ENCODE assay signal across 14 cellular contexts in genomic region chr6:139336488-139336887, GRCh38. TPM values are rescaled to one million over a fixed set of nuclear protein-coding genes. Genes with fewer than 3 reads are reported as not detected.
DNase-seq lines count a peak whose midpoint lies in the region; ATAC-seq, FAIRE-seq and TF ChIP-seq lines count a peak whose summit lies in the region.
"Had no signal": no experiment of that assay in that cellular context is flagged by ENCODE, and none has a peak within 500 bp of the region (broad histone marks: within the 10 kb centered on the region; RNA-seq: fewer than 3 reads in every experiment).

No MANE protein-coding gene starts in this region.

- no peaks in the 10 kb centered on the region for H3K9me1 ChIP-seq in K562 (ENCODE audit: control insufficient read depth, insufficient read depth, low read length)

- in situ Hi-C loops in K562 (cut with MboI), result no loop called here

- H4K20me1 ChIP-seq in K562 (replicated peaks; ENCODE audit: control insufficient read depth, insufficient read depth, low read length), result no peaks in the 10 kb centered on the region

- no peak overlapping the region for H3K4me3 Mint-ChIP-seq in activated CD8-positive, alpha-beta T cell treated with anti-CD3 and anti-CD28 coated beads, Interleukin-2, amount 10 ng/mL, durations not matched to agents 7 days and 5 days
- H3K4me3 Mint-ChIP-seq: CD8-positive, alpha-beta T cell had no signal

- BruUV-seq in K562 (replicated peaks; lab: Mats Ljungman, UMichigan), result no TSS peak

- H3K27me3 Mint-ChIP-seq in activated CD8-positive, alpha-beta T cell treated with anti-CD3 and anti-CD28 coated beads, Interleukin-2, amount 10 ng/mL, durations not matched to agents 7 days and 5 days (ENCODE audit: low read depth), result no peaks in the 10 kb centered on the region
- H3K27me3 Mint-ChIP-seq: IgD-negative memory B cell had no signal

- H3K9me3 ChIP-seq in K562 (replicated peaks; ENCODE audit: control insufficient read depth, insufficient read depth, low read depth, low read length) (no peaks in the 10 kb centered on the region), mucosa of descending colon (no peaks in the 10 kb centered on the region)
- H3K9me3 ChIP-seq: uterus had no signal

- no peaks in the 10 kb centered on the region for H3K36me3 Mint-ChIP-seq in activated CD8-positive, alpha-beta T cell treated with anti-CD3 and anti-CD28 coated beads, Interleukin-2, amount 10 ng/mL, durations not matched to agents 7 days and 5 days (ENCODE audit: low read depth)
- H3K36me3 Mint-ChIP-seq: CD8-positive, alpha-beta T cell had no signal

- H3K27ac ChIP-seq in K562 (ENCODE audit: extremely low read depth, low read depth, low read length), result no peak overlapping the region
- H3K27ac ChIP-seq: uterus had no signal

- POLR2A ChIA-PET in K562 (lab: Yijun Ruan, JAX), result interaction anchor here (0.8 kb wide), 1 partner anchor 50 kb away, joined by 4 read pairs; no protein-coding TSS in a partner anchor
- POLR2A ChIA-PET in activated CD8-positive, alpha-beta T cell treated with anti-CD3 and anti-CD28 coated beads, Interleukin-2, amount 10 ng/mL, durations not matched to agents 7 days and 5 days (lab: Charles Lee), result interaction anchor here (0.8 kb wide), 1 partner anchor 46 kb away, joined by 3 read pairs; no protein-coding TSS in a partner anchor

- H3K36me3 ChIP-seq in K562 (ENCODE audit: control insufficient read depth, insufficient read depth, low read length) (no peaks in the 10 kb centered on the region), mucosa of descending colon (ENCODE audit: low read depth) (no peaks in the 10 kb centered on the region)
- H3K36me3 ChIP-seq: uterus had no signal

- WGBS in K562 (ENCODE audit: insufficient coverage, low coverage, missing lambda C conversion rate), result 28% methylated on average over 4 of the region's 4 CpGs

- no peaks in the 10 kb centered on the region for H3K79me2 ChIP-seq in K562 (ENCODE audit: control insufficient read depth, insufficient read depth, low read length)

- H3K4me1 ChIP-seq in K562 (replicated peaks in 1 of 2; ENCODE audit: control insufficient read depth in 2 of 2, insufficient read depth in 2 of 2, low read length in 2 of 2) (no peaks in the 10 kb centered on the region), mucosa of descending colon (ENCODE audit: low read depth) (no peaks in the 10 kb centered on the region)
- H3K4me1 ChIP-seq: uterus had no signal

- H3K4me1 Mint-ChIP-seq in activated CD8-positive, alpha-beta T cell treated with anti-CD3 and anti-CD28 coated beads, Interleukin-2, amount 10 ng/mL, durations not matched to agents 7 days and 5 days (ENCODE audit: low read depth), result no peaks in the 10 kb centered on the region

- intact Hi-C loops in K562 (cut with micrococcal nuclease) (no loop called here), mucosa of descending colon (cut with DNase I, micrococcal nuclease) (no loop called here)

- H3K4me2 ChIP-seq in K562 (ENCODE audit: insufficient read depth, low read length), result no peak overlapping the region

- H3K4me3 ChIP-seq in K562 (no peak overlapping the region), mucosa of descending colon (no peak overlapping the region)
- H3K4me3 ChIP-seq: uterus had no signal

- ATAC-seq in GM18867 (IDR thresholded peaks at IDR 0.05; ENCODE audit: unreplicated experiment) (peak; percentile 69), K562 (no peak), mucosa of descending colon (no peak), HG03565 (IDR thresholded peaks at IDR 0.05; ENCODE audit: unreplicated experiment) (no peak)
- no peak for ATAC-seq in activated CD8-positive, alpha-beta T cell treated with anti-CD3 and anti-CD28 coated beads, Interleukin-2, amount 10 ng/mL, durations not matched to agents 7 days and 5 days
- ATAC-seq: CD8-positive, alpha-beta T cell had no signal

- peaks cover 5 to 24% of the 10 kb centered on the region in 2 experiments for H3K27me3 ChIP-seq in K562 (ENCODE audit: control insufficient read depth in 2 of 2, insufficient read depth in 2 of 2, low read length in 2 of 2)
- H3K27me3 ChIP-seq: uterus had no signal

- H3K9me3 Mint-ChIP-seq in activated CD8-positive, alpha-beta T cell treated with anti-CD3 and anti-CD28 coated beads, Interleukin-2, amount 10 ng/mL, durations not matched to agents 7 days and 5 days (ENCODE audit: insufficient read depth), result no peaks in the 10 kb centered on the region
- H3K9me3 Mint-ChIP-seq: CD8-positive, alpha-beta T cell; IgD-negative memory B cell had no signal

- no peak for FAIRE-seq in K562 (lab: Jason Lieb, UNC)

- TF ChIP-seq CTCF in K562 (IDR thresholded peaks at IDR 0.05 in 2 of 3, conservative IDR thresholded peaks at IDR 0.05 in 1 of 3; ENCODE audit: insufficient read depth in 2 of 3, low read depth in 1 of 3, low read length in 3 of 3) (no peak), mucosa of descending colon (IDR thresholded peaks at IDR 0.05) (no peak)

- DNase-seq in NAMALWA (ENCODE audit: low spot score) (peak; percentile 51), K562 (ENCODE audit: extremely low read depth in 1 of 4, low spot score in 3 of 4) (no peak), mucosa of descending colon (peak in 2 of 3 donors; percentile 37 to 39), NCI-H146 treated with DMSO at 0.1 percent for 48 hours (lab: John Stamatoyannopoulos, UW; ENCODE audit: unreplicated experiment) (no peak), GM03348 (ENCODE audit: low spot score) (no peak)
- DNase-seq in activated CD8-positive, alpha-beta T cell treated with anti-CD3 and anti-CD28 coated beads, Interleukin-2, amount 10 ng/mL, durations not matched to agents 7 days and 5 days, result no peak
- DNase-seq: activated CD4-positive, alpha-beta T cell treated with anti-CD3 and anti-CD28 coated beads, Interleukin-2, amount 50 U/mL, for 48 hours; anterior cingulate cortex; CD8-positive, alpha-beta T cell; glutamatergic neuron had no signal

- CTCF ChIA-PET in K562 (lab: Yijun Ruan, JAX; ENCODE audit: low intra/inter-chr PET ratio), result no interaction called here
- CTCF ChIA-PET in activated CD8-positive, alpha-beta T cell treated with anti-CD3 and anti-CD28 coated beads, Interleukin-2, amount 10 ng/mL, durations not matched to agents 7 days and 5 days (lab: Charles Lee), result interaction anchor here (1.5 to 1.7 kb wide), 3 partner anchors 17 to 30 kb away, joined by 4 to 5 read pairs (median 5); no protein-coding TSS in a partner anchor

- TF ChIP-seq RAD21 in K562 (CRISPR knock-in tag; conservative IDR thresholded peaks at IDR 0.05 in 1 of 2, IDR thresholded peaks at IDR 0.05 in 1 of 2), result no peak

- no peak for TF ChIP-seq POLR2A in K562 (conservative IDR thresholded peaks at IDR 0.05)

- no peak overlapping the region for H3K27ac Mint-ChIP-seq in activated CD8-positive, alpha-beta T cell treated with anti-CD3 and anti-CD28 coated beads, Interleukin-2, amount 10 ng/mL, durations not matched to agents 7 days and 5 days
- H3K27ac Mint-ChIP-seq: CD8-positive, alpha-beta T cell had no signal

- no peak overlapping the region; the same call in 1 of the 2 replicates for H2AFZ ChIP-seq in K562 (ENCODE audit: low read depth, low read length)

- H3K9ac ChIP-seq in K562 (ENCODE audit: insufficient read depth in 1 of 2, low read depth in 2 of 2, low read length in 2 of 2), result no peak overlapping the region

- no peak for TF ChIP-seq EP300 in K562 (IDR thresholded peaks at IDR 0.05; ENCODE audit: low read length)

TF ChIP-seq in K562, 482 proteins besides CTCF, POLR2A, EP300 and RAD21:
- TF ChIP-seq NFIC (IDR thresholded peaks at IDR 0.05) (peak; percentile 62), TRIM24 (IDR thresholded peaks at IDR 0.05) (no peak)
TF ChIP-seq in K562: peak in this region for 1.

RNA-seq across cellular contexts. Expression of gene CITED2, which starts 38.0 kb away (rescaled TPM):
- total RNA-seq in K562 (2011; cell fraction: chromatin; rRNA removed; ENCODE audit: low replicate concordance), result 15.3 and 17.8 TPM in 2 replicates
- total RNA-seq in K562 (2011; cell fraction: nucleolus; rRNA removed), result 22.8 and 25.8 TPM in 2 replicates
- total RNA-seq in K562 (2011; cell fraction: nucleoplasm; rRNA removed), result 18.8 and 19.2 TPM in 2 replicates
- total RNA-seq in K562 (2014; rRNA removed) (56.6 and 80.0 TPM in 2 replicates), K562 (2014; rRNA removed; fragmentation: Illumina TruSeq; extraction: Trizol) (15.3 and 18.2 TPM in 2 replicates), K562 (2015; rRNA removed; fragmentation: Illumina TruSeq; extraction: Trizol) (12.0 and 13.5 TPM in 2 replicates), K562 (2021) (80.9 and 86.1 TPM in 2 replicates), mucosa of descending colon (100 to 1,000 TPM in 1 of 3 donors, 10 to 100 TPM in 2; 73.9 to 103 (median 88.1) TPM)
- polyA plus RNA-seq in K562 (2011; rRNA removed) (17.5 and 44.7 TPM in 2 replicates), K562 (2014; fragmentation: Illumina TruSeq; extraction: Trizol) (43.4 and 44.8 TPM in 2 replicates), K562 (2014; fragmentation: Nextera tagmentation; extraction: Ambion mirVana) (under 1 TPM; 0.21 to 0.43 TPM), K562 (2014; rRNA removed) (34.2 and 34.8 TPM in 2 replicates)
- polyA plus RNA-seq in K562 (2011; cell fraction: cytosol; rRNA removed), result 24.9 and 64.7 TPM in 2 replicates
- polyA plus RNA-seq in K562 (2011; cell fraction: nucleus; rRNA removed), result 35.6 and 45.1 TPM in 2 replicates
- 30.8 and 32.8 TPM in 2 replicates for polyA plus RNA-seq in K562 (2012)
- polyA minus RNA-seq in K562 (2011; rRNA and poly(A)+ RNA removed), result 8.4 and 17.5 TPM in 2 replicates
- polyA minus RNA-seq in K562 (2011; cell fraction: cytosol; rRNA and poly(A)+ RNA removed), result 22.9 and 45.5 TPM in 2 replicates
- polyA minus RNA-seq in K562 (2011; cell fraction: nucleus; rRNA and poly(A)+ RNA removed), result 19.1 and 55.8 TPM in 2 replicates
- 10 to 100 TPM; 36.2 to 38.7 TPM for total RNA-seq in activated CD8-positive, alpha-beta T cell treated with anti-CD3 and anti-CD28 coated beads, Interleukin-2, amount 10 ng/mL, durations not matched to agents 7 days and 5 days

RNA-seq across cellular contexts. Expression of gene TXLNB, which starts 44.7 kb away (rescaled TPM):
- total RNA-seq in K562 (2011; cell fraction: chromatin; rRNA removed; ENCODE audit: low replicate concordance), result not detected in 2 replicates
- not detected in 2 replicates for total RNA-seq in K562 (2011; cell fraction: nucleolus; rRNA removed)
- total RNA-seq in K562 (2011; cell fraction: nucleoplasm; rRNA removed), result not detected in 2 replicates
- not detected in 2 replicates for total RNA-seq in K562 (2014; rRNA removed)
- not detected in 2 replicates for total RNA-seq in K562 (2014; rRNA removed; fragmentation: Illumina TruSeq; extraction: Trizol)
- not detected in 2 replicates for total RNA-seq in K562 (2015; rRNA removed; fragmentation: Illumina TruSeq; extraction: Trizol)
- not detected in 2 replicates for total RNA-seq in K562 (2021)
- polyA plus RNA-seq in K562 (2011; rRNA removed), result not detected in 2 replicates
- polyA plus RNA-seq in K562 (2011; cell fraction: cytosol; rRNA removed), result not detected in 2 replicates
- polyA plus RNA-seq in K562 (2011; cell fraction: nucleus; rRNA removed), result not detected in 2 replicates
- polyA plus RNA-seq in K562 (2012), result not detected in 2 replicates
- polyA plus RNA-seq in K562 (2014; fragmentation: Illumina TruSeq; extraction: Trizol), result not detected in 2 replicates
- not detected for polyA plus RNA-seq in K562 (2014; fragmentation: Nextera tagmentation; extraction: Ambion mirVana)
- not detected in 2 replicates for polyA plus RNA-seq in K562 (2014; rRNA removed)
- not detected in 2 replicates for polyA minus RNA-seq in K562 (2011; rRNA and poly(A)+ RNA removed)
- not detected in 2 replicates for polyA minus RNA-seq in K562 (2011; cell fraction: cytosol; rRNA and poly(A)+ RNA removed)
- polyA minus RNA-seq in K562 (2011; cell fraction: nucleus; rRNA and poly(A)+ RNA removed), result not detected in 2 replicates
- total RNA-seq in mucosa of descending colon, result under 1 TPM; 0.29 to 0.89 (median 0.36) TPM
- under 1 TPM; 0.37 to 0.65 TPM for total RNA-seq in activated CD8-positive, alpha-beta T cell treated with anti-CD3 and anti-CD28 coated beads, Interleukin-2, amount 10 ng/mL, durations not matched to agents 7 days and 5 days

Comparison
In these comparisons a context has a peak if more than half of its experiments do, and no peak if none do; other contexts are left out.
1. DNase-seq: peak in NAMALWA (single experiment) and mucosa of descending colon (2 of 3); none in K562 (0 of 4), activated CD8-positive, alpha-beta T cell treated with anti-CD3 and anti-CD28 coated beads, Interleukin-2, amount 10 ng/mL, durations not matched to agents 7 days and 5 days (single experiment), NCI-H146 treated with DMSO at 0.1 percent for 48 hours (single experiment) and GM03348 (single experiment).